9 cellular contexts compared by ENCODE assay signal in the genomic region with DNA sequence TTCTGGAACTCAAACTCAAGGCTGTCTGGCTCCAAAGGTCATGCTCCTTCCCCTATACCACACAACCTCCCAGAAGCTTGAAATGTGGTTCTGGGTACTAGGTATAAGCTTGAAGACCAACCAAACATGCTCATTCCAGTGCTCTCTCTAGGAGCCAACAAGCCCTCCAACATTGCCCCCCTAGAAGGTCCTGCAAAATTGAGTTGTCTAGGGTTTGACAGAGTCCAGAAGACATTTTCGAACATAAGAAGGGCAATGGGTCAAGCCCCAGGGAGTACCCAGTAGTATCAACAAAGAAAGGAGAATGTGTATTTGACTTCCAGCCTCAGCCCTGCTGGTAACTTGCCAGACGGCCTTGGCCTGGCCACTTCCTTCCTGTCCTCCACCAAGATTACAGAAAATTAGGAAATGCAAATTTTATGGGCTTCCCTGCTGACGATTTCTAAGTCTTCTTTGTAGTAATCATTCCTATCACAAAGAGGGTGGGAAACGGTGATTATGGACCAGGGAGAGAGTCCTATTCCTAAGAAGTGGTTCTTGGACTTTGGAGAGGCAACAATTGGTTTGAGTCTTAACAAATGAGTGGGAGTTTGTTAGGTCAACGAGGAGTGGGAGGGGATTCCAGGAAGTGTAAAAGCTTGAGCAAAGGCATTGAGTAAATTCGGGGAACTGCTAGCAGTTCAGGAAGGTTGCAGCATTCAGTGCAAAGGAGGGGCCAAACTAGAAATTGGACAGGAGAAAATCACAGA. TPM values are rescaled to one million over a fixed set of nuclear protein-coding genes. Genes with fewer than 3 reads are reported as not detected.
DNase-seq lines count a peak whose midpoint lies in the region; ATAC-seq and FAIRE-seq lines count a peak whose summit lies in the region.
"Had no signal": no experiment of that assay in that cellular context is flagged by ENCODE, and none has a peak within 500 bp of the region (broad histone marks: within the 10 kb centered on the region; RNA-seq: fewer than 3 reads in every experiment).

No MANE protein-coding gene starts in this region.

- H3K36me3 ChIP-seq in HUES64 (ENCODE audit: insufficient read depth, low read length): no peaks in the 10 kb centered on the region

- peak; percentile 89 to 91 for DNase-seq in AML-193 (lab: John Stamatoyannopoulos, UW)
- DNase-seq in left lobe of liver (ENCODE audit: low spot score): no peak
- DNase-seq in hippocampal formation (lab: John Stamatoyannopoulos, UW): no peak
- no peak for DNase-seq in frontal cortex (ENCODE audit: low spot score in 2 of 2)
- DNase-seq: IMR-90 had no signal

- ATAC-seq in activated T-helper 17 cell treated with anti-CD3 and anti-CD28 coated beads, Interleukin-2, amount 50 U/mL, for 72 hours (replicated peaks): peak; percentile 65
- ATAC-seq in left lobe of liver: peak; percentile 35
- no peak for ATAC-seq in HG03135 (IDR thresholded peaks at IDR 0.05; ENCODE audit: unreplicated experiment)
- no peak for ATAC-seq in HG03354 (IDR thresholded peaks at IDR 0.05; ENCODE audit: poor library complexity, severe bottlenecking, unreplicated experiment)

- H3K4me3 Mint-ChIP-seq in activated T-helper 17 cell treated with anti-CD3 and anti-CD28 coated beads, Interleukin-2, amount 50 U/mL, for 72 hours: peak overlapping the region; percentile 85

- H3K4me1 Mint-ChIP-seq in activated T-helper 17 cell treated with anti-CD3 and anti-CD28 coated beads, Interleukin-2, amount 50 U/mL, for 72 hours: peaks cover 57% of the 10 kb centered on the region

- H3K4me1 ChIP-seq in HUES64 (ENCODE audit: insufficient read depth, low read length): peaks cover 9% of the 10 kb centered on the region; the same call in 1 of the 2 replicates

- H3K36me3 Mint-ChIP-seq in activated T-helper 17 cell treated with anti-CD3 and anti-CD28 coated beads, Interleukin-2, amount 50 U/mL, for 72 hours (ENCODE audit: low read depth): peaks cover 4% of the 10 kb centered on the region

- H3K9me3 Mint-ChIP-seq in activated T-helper 17 cell treated with anti-CD3 and anti-CD28 coated beads, Interleukin-2, amount 50 U/mL, for 72 hours: no peaks in the 10 kb centered on the region

- H3K27ac Mint-ChIP-seq in activated T-helper 17 cell treated with anti-CD3 and anti-CD28 coated beads, Interleukin-2, amount 50 U/mL, for 72 hours: peak overlapping the region; percentile 94

- H3K4me3 ChIP-seq in HUES64 (ENCODE audit: low read length): no peak overlapping the region

- WGBS in HUES64: 48% methylated on average over 6 of the region's 6 CpGs

- H3K9ac ChIP-seq in HUES64 (ENCODE audit: low read depth, low read length): no peak overlapping the region

- no peaks in the 10 kb centered on the region for H3K27me3 Mint-ChIP-seq in activated T-helper 17 cell treated with anti-CD3 and anti-CD28 coated beads, Interleukin-2, amount 50 U/mL, for 72 hours

- peaks cover 15% of the 10 kb centered on the region for H3K9me3 ChIP-seq in HUES64 (ENCODE audit: insufficient read depth, low read depth, low read length)

- FAIRE-seq in frontal cortex (lab: Jason Lieb, UNC): no peak

- no peaks in the 10 kb centered on the region for H3K27me3 ChIP-seq in HUES64 (ENCODE audit: insufficient read depth, low read length)

- H3K27ac ChIP-seq in HUES64 (ENCODE audit: low read depth, low read length): peak overlapping the region; percentile 68; the same call in 1 of the 2 replicates

RNA-seq across cellular contexts. Expression of gene SLAMF1, which starts 18.7 kb away (rescaled TPM):
- not detected for polyA plus RNA-seq in HUES64 (2013, experiment 1 of 2)
- not detected for polyA plus RNA-seq in HUES64 (2013, experiment 2 of 2)
- 100 to 1,000 TPM; 121 to 186 TPM for total RNA-seq in activated T-helper 17 cell treated with anti-CD3 and anti-CD28 coated beads, Interleukin-2, amount 50 U/mL, for 72 hours
- 0.25 TPM for total RNA-seq in left lobe of liver
- total RNA-seq in frontal cortex: not detected
- total RNA-seq: IMR-90 had no signal
- polyA plus RNA-seq: IMR-90 had no signal

RNA-seq across cellular contexts. Expression of gene CD48, which starts 46.1 kb away (rescaled TPM):
- polyA plus RNA-seq in HUES64 (2013, experiment 1 of 2): 0.70 TPM
- polyA plus RNA-seq in HUES64 (2013, experiment 2 of 2): 0.57 TPM
- 100 to 1,000 TPM; 151 to 179 TPM for total RNA-seq in activated T-helper 17 cell treated with anti-CD3 and anti-CD28 coated beads, Interleukin-2, amount 50 U/mL, for 72 hours
- total RNA-seq in left lobe of liver (1.2 TPM), frontal cortex (0.82 TPM)
- total RNA-seq: IMR-90 had no signal
- polyA plus RNA-seq: IMR-90 had no signal

Comparison
In these comparisons a context has a peak if more than half of its experiments do, and no peak if none do; other contexts are left out.
1. DNase-seq: peak in AML-193 (2 of 2); none in left lobe of liver (single experiment), hippocampal formation (0 of 2) and frontal cortex (0 of 2).
2. ATAC-seq: peak in activated T-helper 17 cell treated with anti-CD3 and anti-CD28 coated beads, Interleukin-2, amount 50 U/mL, for 72 hours (single experiment) and left lobe of liver (single experiment); none in HG03135 (single experiment) and HG03354 (single experiment).
3. RNA of gene SLAMF1, which starts 18.7 kb away (total RNA-seq): 121 to 186 TPM in activated T-helper 17 cell treated with anti-CD3 and anti-CD28 coated beads, Interleukin-2, amount 50 U/mL, for 72 hours; 0.25 TPM in left lobe of liver (single experiment) and not detected in frontal cortex (single experiment); every median in the first group is over 10 times any median in the second.
4. RNA of gene CD48, which starts 46.1 kb away (total RNA-seq): 151 to 179 TPM in activated T-helper 17 cell treated with anti-CD3 and anti-CD28 coated beads, Interleukin-2, amount 50 U/mL, for 72 hours; 1.2 TPM in left lobe of liver (single experiment) and 0.82 TPM in frontal cortex (single experiment); every median in the first group is over 10 times any median in the second.